32 cellular contexts compared by ENCODE assay signal in the genomic region with DNA sequence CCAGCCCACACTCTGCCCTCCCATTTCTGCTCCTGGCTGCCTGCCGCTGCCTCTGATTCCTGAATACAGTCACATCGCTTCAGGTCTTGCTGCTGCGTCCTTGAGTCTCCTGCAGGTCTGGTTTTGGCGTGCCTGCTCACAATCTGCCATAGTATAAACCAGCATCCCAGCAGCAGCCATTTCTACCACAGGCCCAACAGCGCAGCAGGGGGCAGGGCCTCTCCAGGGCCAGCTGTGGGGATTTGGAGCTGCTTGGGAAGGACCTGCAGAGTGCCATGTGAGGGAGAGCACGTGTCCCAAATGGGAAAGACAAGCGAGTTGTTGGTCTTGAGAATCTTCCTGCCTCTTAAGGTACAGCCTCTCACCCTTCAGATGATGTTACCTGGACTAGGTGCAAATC.
"Had no signal": no experiment of that assay in that cellular context is flagged by ENCODE, and none has a peak within 500 bp of the region (broad histone marks: within the 10 kb centered on the region; RNA-seq: fewer than 3 reads in every experiment).

No MANE protein-coding gene starts in this region.

- H3K27ac ChIP-seq: adrenal gland, body of pancreas, breast epithelium, cardiac muscle cell, colonic mucosa, foreskin keratinocyte, gastrocnemius medialis, heart left ventricle had no signal

- H3K4me3 ChIP-seq: adrenal gland, body of pancreas, breast epithelium, cardiac muscle cell, colonic mucosa, gastrocnemius medialis, heart left ventricle had no signal

- H3K36me3 ChIP-seq: adrenal gland, breast epithelium, cardiac muscle cell, colonic mucosa, gastrocnemius medialis, heart left ventricle had no signal

- H3K9me3 ChIP-seq: adrenal gland, body of pancreas, breast epithelium, colonic mucosa, gastrocnemius medialis, heart left ventricle had no signal

- DNase-seq: activated CD4-positive, alpha-beta memory T cell treated with anti-CD3 and anti-CD28 coated beads for 36 hours; activated CD4-positive, alpha-beta T cell treated with anti-CD3 and anti-CD28 coated beads for 36 hours; activated CD4-positive, alpha-beta T cell treated with anti-CD3 and anti-CD28 coated beads, Interleukin-2, amount 10 ng/mL, durations not matched to agents 24 days and 14 days; activated CD4-positive, CD25-positive, alpha-beta regulatory T cell; activated CD4-positive, CD25-positive, alpha-beta regulatory T cell treated with anti-CD3 and anti-CD28 coated beads, Interleukin-2, amount 50 U/mL, for 72 hours; activated CD8-positive, alpha-beta memory T cell treated with anti-CD3 and anti-CD28 coated beads, Interleukin-2, amount 10 ng/mL, durations not matched to agents 7 days and 5 days; activated CD8-positive, alpha-beta memory T cell treated with anti-CD3 and anti-CD28 coated beads, Interleukin-2, amount 50 U/mL, for 4 hours; activated CD8-positive, alpha-beta T cell treated with anti-CD3 and anti-CD28 coated beads, Interleukin-2, amount 10 ng/mL, durations not matched to agents 7 days and 5 days; activated effector memory CD4-positive, alpha-beta T cell treated with anti-CD3 and anti-CD28 coated beads, Interleukin-2, amount 50 U/mL, for 16 hours; activated naive CD4-positive, alpha-beta T cell treated with anti-CD3 and anti-CD28 coated beads for 36 hours; activated naive CD8-positive, alpha-beta T cell treated with anti-CD3 and anti-CD28 coated beads for 36 hours; activated naive CD8-positive, alpha-beta T cell treated with anti-CD3 and anti-CD28 coated beads, Interleukin-2, amount 50 U/mL, for 24 hours; activated T-cell treated with anti-CD3 and anti-CD28 coated beads, Interleukin-2, amount 50 U/mL, for 1 hour; activated T-cell treated with anti-CD3 and anti-CD28 coated beads, Interleukin-2, amount 50 U/mL, for 48 hours; adrenal gland; amygdala; aorta; body of pancreas; central memory CD4-positive, alpha-beta T cell; cerebellar nuclear complex; colonic mucosa; effector CD8-positive, alpha-beta T cell; foreskin keratinocyte; gastrocnemius medialis; glutamatergic neuron; heart left ventricle; T-helper 2 cell had no signal

- H3K27me3 ChIP-seq: adrenal gland, body of pancreas, breast epithelium, cardiac muscle cell, colonic mucosa, foreskin keratinocyte, gastrocnemius medialis, heart left ventricle had no signal

- H3K4me1 ChIP-seq: adrenal gland, body of pancreas, breast epithelium, colonic mucosa, foreskin keratinocyte, gastrocnemius medialis, heart left ventricle had no signal

- FAIRE-seq: endometrium, endothelial cell of umbilical vein had no signal

- ATAC-seq: activated CD4-positive, alpha-beta T cell treated with anti-CD3 and anti-CD28 coated beads for 36 hours; activated CD8-positive, alpha-beta memory T cell treated with anti-CD3 and anti-CD28 coated beads, Interleukin-2, amount 10 ng/mL, durations not matched to agents 7 days and 5 days; activated CD8-positive, alpha-beta T cell treated with anti-CD3 and anti-CD28 coated beads, Interleukin-2, amount 10 ng/mL, durations not matched to agents 7 days and 5 days; activated naive CD8-positive, alpha-beta T cell treated with anti-CD3 and anti-CD28 coated beads, Interleukin-2, amount 50 U/mL, for 24 hours; body of pancreas; esophagus mucosa; foreskin keratinocyte; gastrocnemius medialis; heart left ventricle had no signal
